ENCODE assay signal across 35 cellular contexts in the genomic region with DNA sequence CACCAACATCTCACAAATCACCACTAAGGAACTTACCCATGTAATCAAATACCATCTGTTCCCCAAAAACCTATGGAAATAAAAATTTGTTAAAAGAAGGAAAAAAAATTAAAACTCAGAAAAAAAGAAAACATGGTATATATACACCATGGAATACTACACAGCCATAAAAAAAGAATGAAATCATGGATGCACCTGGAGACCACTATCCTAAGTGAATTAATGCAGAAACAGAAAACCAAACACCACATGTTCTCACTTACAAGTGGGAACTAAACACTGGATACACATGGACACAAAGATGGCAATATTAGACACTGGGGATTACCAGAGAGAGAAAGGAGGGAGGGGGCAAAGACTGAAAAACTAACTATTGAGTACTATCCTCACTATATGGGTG.
"Had no signal": no experiment of that assay in that cellular context is flagged by ENCODE, and none has a peak within 500 bp of the region (broad histone marks: within the 10 kb centered on the region; RNA-seq: fewer than 3 reads in every experiment).

No MANE protein-coding gene starts in this region.

- H3K9me3 ChIP-seq: MG63 had no signal

- H3K4me3 ChIP-seq: MG63 had no signal

- DNase-seq: Karpas-422, Kasumi-1, MG63, MM.1S, MV-4-11, NCI-H1048, NCI-H1092, NCI-H1092 treated with DMSO at 0.1 percent for 48 hours, NCI-H1105, NCI-H1105 treated with DMSO at 0.1 percent for 48 hours, NCI-H1417, NCI-H1417 treated with DMSO at 0.1 percent for 48 hours, NCI-H1436, NCI-H1436 treated with DMSO at 0.1 percent for 48 hours, NCI-H146, NCI-H1694, NCI-H1694 treated with DMSO at 0.1 percent for 48 hours, NCI-H187, NCI-H187 treated with DMSO at 0.1 percent for 48 hours, NCI-H1930, NCI-H2029, NCI-H2029 treated with DMSO at 0.1 percent for 48 hours, NCI-H2081, NCI-H2081 treated with DMSO at 0.1 percent for 48 hours, NCI-H2107, NCI-H2171, NCI-H2171 treated with DMSO at 0.1 percent for 48 hours, NCI-H2227 treated with DMSO at 0.1 percent for 48 hours, NCI-H226, NCI-H345, NCI-H446, NCI-H446 treated with DMSO at 0.1 percent for 48 hours, NCI-H510A, NCI-H510A treated with DMSO at 0.1 percent for 48 hours, NCI-H524 had no signal

- H3K36me3 ChIP-seq: MG63 had no signal

- H3K27me3 ChIP-seq: MG63 had no signal
